8 cellular contexts compared by ENCODE assay signal in genomic region chr22:36506637-36507517, GRCh38. TPM values are rescaled to one million over a fixed set of nuclear protein-coding genes. Genes with fewer than 3 reads are reported as not detected.
DNase-seq lines count a peak whose midpoint lies in the region; ATAC-seq and TF ChIP-seq lines count a peak whose summit lies in the region.

TSS of gene FOXRED2 (minus strand) at chr22:36507040. CDS start at chr22:36506422, 618 bp downstream.

- peaks cover 12 to 14% (median 14%) of the 10 kb centered on the region in 3 donors for H3K4me1 Mint-ChIP-seq in T-cell
- peaks cover 29% of the 10 kb centered on the region for H3K4me1 Mint-ChIP-seq in activated naive CD8-positive, alpha-beta T cell treated with anti-CD3 and anti-CD28 coated beads, Interleukin-2, amount 50 U/mL, for 24 hours

- no peak for TF ChIP-seq EP300 in upper lobe of left lung (IDR thresholded peaks at IDR 0.05)

- TF ChIP-seq CTCF in HFF-Myc (IDR thresholded peaks at IDR 0.05; ENCODE audit: low read depth, low read length, missing control alignments) (no peak), heart left ventricle (IDR thresholded peaks at IDR 0.05) (no peak), upper lobe of left lung (IDR thresholded peaks at IDR 0.05) (peak in 1 of 6 experiments; percentile 8)

- peaks cover 0 to 33% (median 15%) of the 10 kb centered on the region in 12 donors for H3K4me1 ChIP-seq in heart left ventricle
- peaks cover 13 to 20% (median 15%) of the 10 kb centered on the region in 4 donors for H3K4me1 ChIP-seq in upper lobe of left lung

- ATAC-seq in T-cell (replicated peaks in 1 of 4) (peak; percentile 95 to 98 (median 97)), heart left ventricle (peak; percentile 73 to 91 (median 86)), upper lobe of left lung (ENCODE audit: low FRiP score in 2 of 2) (peak; percentile 87 to 94)
- peak; percentile 88 for ATAC-seq in activated naive CD8-positive, alpha-beta T cell treated with anti-CD3 and anti-CD28 coated beads, Interleukin-2, amount 50 U/mL, for 24 hours

- H3K4me3 ChIP-seq in HFF-Myc (replicated peaks; ENCODE audit: low read depth, low read length): peak within 1 kb of the TSS; percentile 46
- peak within 1 kb of the TSS; percentile 45 to 71 (median 61) for H3K4me3 ChIP-seq in heart left ventricle
- peak within 1 kb of the TSS; percentile 54 to 76 (median 72) for H3K4me3 ChIP-seq in upper lobe of left lung

- DNase-seq in GF-D8 (lab: John Stamatoyannopoulos, UW): peak; percentile 63
- DNase-seq in HFF-Myc (ENCODE audit: extremely low read depth, low read depth): no peak
- DNase-seq in NCI-H1417 (lab: John Stamatoyannopoulos, UW): peak; percentile 77 to 93 (median 90)
- DNase-seq in T-cell: peak; percentile 75 to 91 (median 84)
- DNase-seq in activated naive CD8-positive, alpha-beta T cell treated with anti-CD3 and anti-CD28 coated beads, Interleukin-2, amount 50 U/mL, for 24 hours: peak; percentile 90
- DNase-seq in heart left ventricle: peak; percentile 90 to 93 (median 91)
- DNase-seq in posterior cingulate gyrus: peak; percentile 79 to 98 (median 86)
- peak; percentile 89 to 99 for DNase-seq in upper lobe of left lung

- H3K27me3 Mint-ChIP-seq in T-cell: no peaks in the 10 kb centered on the region
- no peaks in the 10 kb centered on the region for H3K27me3 Mint-ChIP-seq in activated naive CD8-positive, alpha-beta T cell treated with anti-CD3 and anti-CD28 coated beads, Interleukin-2, amount 50 U/mL, for 24 hours

- no peaks in the 10 kb centered on the region for H3K9me3 Mint-ChIP-seq in T-cell
- no peaks in the 10 kb centered on the region for H3K9me3 Mint-ChIP-seq in activated naive CD8-positive, alpha-beta T cell treated with anti-CD3 and anti-CD28 coated beads, Interleukin-2, amount 50 U/mL, for 24 hours

- H3K36me3 ChIP-seq in heart left ventricle (peaks cover 0 to 24% (median 17%) of the 10 kb centered on the region in 9 donors), upper lobe of left lung (peaks cover under 1 to 23% (median 12%) of the 10 kb centered on the region in 4 donors)

- 5 to 23% (median 11%) methylated on average over 17 to 75 of the region's 75 CpGs for WGBS in heart left ventricle, 4 donors
- WGBS in upper lobe of left lung, 2 donors: 29 to 42% methylated on average over 9 to 15 of the region's 75 CpGs

- CTCF ChIA-PET in T-cell (lab: Charles Lee): no interaction called here

- H3K4me3 Mint-ChIP-seq in T-cell: peak within 1 kb of the TSS; percentile 66 to 74 (median 67)
- H3K4me3 Mint-ChIP-seq in activated naive CD8-positive, alpha-beta T cell treated with anti-CD3 and anti-CD28 coated beads, Interleukin-2, amount 50 U/mL, for 24 hours: peak within 1 kb of the TSS; percentile 75

- H3K27ac Mint-ChIP-seq in T-cell: peak within 1 kb of the TSS; percentile 68 to 80
- H3K27ac Mint-ChIP-seq in activated naive CD8-positive, alpha-beta T cell treated with anti-CD3 and anti-CD28 coated beads, Interleukin-2, amount 50 U/mL, for 24 hours: peak within 1 kb of the TSS; percentile 62

- H3K9me3 ChIP-seq in heart left ventricle (no peaks in the 10 kb centered on the region), upper lobe of left lung (no peaks in the 10 kb centered on the region)

- H3K27ac ChIP-seq in heart left ventricle (peak within 1 kb of the TSS in 11 of 12 donors; percentile 63 to 87 (median 79)), upper lobe of left lung (peak within 1 kb of the TSS; percentile 63 to 81 (median 69))

- H3K36me3 Mint-ChIP-seq in T-cell: peaks cover 13% of the 10 kb centered on the region
- peaks cover 29% of the 10 kb centered on the region for H3K36me3 Mint-ChIP-seq in activated naive CD8-positive, alpha-beta T cell treated with anti-CD3 and anti-CD28 coated beads, Interleukin-2, amount 50 U/mL, for 24 hours (ENCODE audit: low read depth)

- peak in 1 of 2 donors; percentile 85 for TF ChIP-seq POLR2A in heart left ventricle (IDR thresholded peaks at IDR 0.05)
- TF ChIP-seq POLR2A in upper lobe of left lung (IDR thresholded peaks at IDR 0.05): peak in 2 of 4 donors; percentile 41 to 90

- intact Hi-C loops in heart left ventricle (cut with DNase I): no loop called here
- intact Hi-C loops in posterior cingulate gyrus (cut with DNase I): loop anchor here (1.0 kb wide), 1 partner anchor 26 kb away; the partner anchor contains the start of gene TXN2

- POLR2A ChIA-PET in T-cell (lab: Charles Lee): interaction anchor here in 1 of 2 donors (1.0 kb wide), 1 partner anchor 23 kb away, joined by 4 read pairs; no protein-coding TSS in a partner anchor

- H3K27me3 ChIP-seq in heart left ventricle: no peaks in the 10 kb centered on the region
- no peaks in the 10 kb centered on the region for H3K27me3 ChIP-seq in upper lobe of left lung

RNA-seq across cellular contexts. Expression of gene FOXRED2, which starts in this region (rescaled TPM):
- total RNA-seq in T-cell: 1 to 10 TPM; 1.7 to 5.0 (median 3.2) TPM
- total RNA-seq in heart left ventricle: 10 to 100 TPM in 3 of 9 donors, 1 to 10 TPM in 6; 5.6 to 12.1 (median 8.3) TPM
- polyA plus RNA-seq in heart left ventricle: 1 to 10 TPM; 3.5 to 4.7 TPM
- total RNA-seq in upper lobe of left lung: 10 to 100 TPM in 4 of 6 donors, 1 to 10 TPM in 2; 6.0 to 27.2 (median 12.9) TPM
